9 cellular contexts compared by ENCODE assay signal in the genomic region with DNA sequence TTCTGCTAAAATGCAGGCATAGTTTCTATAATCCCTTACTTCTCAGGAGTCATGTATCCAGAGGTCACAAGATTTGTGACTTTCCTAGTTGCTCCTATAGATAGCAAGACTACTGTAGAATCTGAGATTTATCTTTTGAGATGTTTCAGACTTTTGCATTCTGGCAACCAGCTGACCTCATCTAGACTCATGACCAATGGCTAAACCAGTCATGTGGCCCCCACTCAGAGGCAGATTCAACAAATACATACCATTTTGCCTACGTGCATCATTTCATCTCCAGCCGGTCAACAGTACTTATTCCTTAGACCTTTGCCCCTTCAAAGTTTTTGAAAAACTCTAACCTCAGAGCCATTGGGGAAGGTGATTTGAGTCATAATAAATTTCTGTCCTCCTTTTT. TPM values are rescaled to one million over a fixed set of nuclear protein-coding genes. Genes with fewer than 3 reads are reported as not detected.
"Had no signal": no experiment of that assay in that cellular context is flagged by ENCODE, and none has a peak within 500 bp of the region (broad histone marks: within the 10 kb centered on the region; RNA-seq: fewer than 3 reads in every experiment).

No MANE protein-coding gene starts in this region.

RNA-seq across cellular contexts. Expression of gene PSG8, which starts 23.3 kb away (rescaled TPM):
- total RNA-seq: LHCN-M2, MCF 10A, NCI-H460, OCI-LY7, Right ventricle myocardium inferior, RPMI7951, SJCRH30 had no signal

RNA-seq across cellular contexts. Expression of gene PSG3, which starts 48.5 kb away (rescaled TPM):
- total RNA-seq: LHCN-M2, MCF 10A, NCI-H460, OCI-LY7, PC-9, Right ventricle myocardium inferior, RPMI7951, SJCRH30, SK-MEL-5 had no signal
